8 cellular contexts compared by ENCODE assay signal in the genomic region with DNA sequence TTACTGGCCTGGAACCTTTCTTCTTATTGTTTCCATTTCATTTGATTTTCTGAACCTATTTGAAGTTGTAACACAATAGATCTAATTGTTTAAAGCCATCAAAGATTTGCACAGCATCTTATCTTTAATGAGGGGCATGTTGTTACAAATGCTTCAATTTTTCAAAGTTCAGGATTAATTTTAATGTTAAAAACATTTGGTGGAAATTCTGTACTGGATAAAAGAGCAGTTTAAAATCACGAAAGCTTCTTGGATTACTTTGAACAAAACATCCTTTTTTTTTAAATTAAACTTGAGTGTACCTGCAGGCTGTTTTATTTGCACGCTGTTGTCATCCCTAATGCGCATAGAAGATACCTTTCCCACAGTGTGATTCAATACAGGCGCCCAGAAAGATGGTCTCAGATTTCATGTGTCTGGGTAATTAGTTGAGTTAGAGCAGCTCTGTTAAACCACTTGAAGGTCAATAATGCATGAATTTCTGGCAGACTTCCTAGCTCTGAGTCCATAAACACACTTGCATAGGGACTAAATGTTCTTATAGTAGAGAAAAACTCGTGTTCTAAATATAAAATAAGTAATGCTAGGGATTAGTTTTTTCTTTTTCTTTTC. TPM values are rescaled to one million over a fixed set of nuclear protein-coding genes. Genes with fewer than 3 reads are reported as not detected.
DNase-seq lines count a peak whose midpoint lies in the region; ATAC-seq and TF ChIP-seq lines count a peak whose summit lies in the region.

No MANE protein-coding gene starts in this region.

- peak overlapping the region; percentile 44; the same call in 1 of the 2 replicates for H3K27ac Mint-ChIP-seq in HFFc6

- H3K9me3 Mint-ChIP-seq in HFFc6 = peaks cover 11% of the 10 kb centered on the region

- peaks cover 4% of the 10 kb centered on the region for H3K27me3 ChIP-seq in skeletal muscle satellite cell (ENCODE audit: control insufficient read depth, insufficient read depth, low read length)

- H3K9ac ChIP-seq in skeletal muscle satellite cell (ENCODE audit: low read depth, low read length) = no peak overlapping the region

- TF ChIP-seq CTCF in HFFc6 (IDR thresholded peaks at IDR 0.05) (no peak), foreskin fibroblast (IDR thresholded peaks at IDR 0.05; ENCODE audit: low read depth, low read length) (no peak)

- H3K4me2 ChIP-seq in skeletal muscle satellite cell (ENCODE audit: low read length) = peak overlapping the region; percentile 50

- no peak overlapping the region for H3K4me3 ChIP-seq in foreskin fibroblast (ENCODE audit: low read depth in 1 of 2, low read length in 2 of 2)
- no peak overlapping the region for H3K4me3 ChIP-seq in skeletal muscle satellite cell (ENCODE audit: low read length)

- DNase-seq in HFFc6 (peak; percentile 76), NCI-H774 (lab: John Stamatoyannopoulos, UW) (peak; percentile 90), foreskin fibroblast (peak; percentile 78 to 89), AG08395 (ENCODE audit: low spot score) (no peak), 8988T (no peak)
- DNase-seq in activated CD4-positive, alpha-beta T cell treated with anti-CD3 and anti-CD28 coated beads for 4 hours = no peak

- no peaks in the 10 kb centered on the region; the same call in none of the 2 replicates for H3K27me3 Mint-ChIP-seq in HFFc6 (ENCODE audit: insufficient read depth)

- H3K9me3 ChIP-seq in skeletal muscle satellite cell (replicated peaks; ENCODE audit: low read length) = no peaks in the 10 kb centered on the region

- peaks cover 28% of the 10 kb centered on the region for H3K4me1 Mint-ChIP-seq in HFFc6 (ENCODE audit: low read depth)

- H3K4me3 Mint-ChIP-seq in HFFc6 = no peak overlapping the region; the same call in 1 of the 2 replicates

- H3K36me3 ChIP-seq in skeletal muscle satellite cell (ENCODE audit: insufficient read depth, low read length) = no peaks in the 10 kb centered on the region

- ATAC-seq in GM18873 (IDR thresholded peaks at IDR 0.05; ENCODE audit: low FRiP score, unreplicated experiment) = no peak

- H3K36me3 Mint-ChIP-seq in HFFc6 (ENCODE audit: low read depth) = peaks cover 8% of the 10 kb centered on the region; the same call in 1 of the 2 replicates

- peaks cover 18% of the 10 kb centered on the region for H3K4me1 ChIP-seq in skeletal muscle satellite cell (ENCODE audit: control insufficient read depth, insufficient read depth, low read length)

RNA-seq across cellular contexts. Expression of gene DDX50, which starts 29.3 kb away (rescaled TPM):
- total RNA-seq in HFFc6 (2021; fragmentation: NEBNext Ultra II Directional; extraction: Animal tissue kit (Norgen Biotek cat#: 25700)) = 10 to 100 TPM; 35.6 to 39.4 (median 37.3) TPM
- total RNA-seq in skeletal muscle satellite cell (2012; rRNA removed) = 45.2 and 45.9 TPM in 2 replicates

RNA-seq across cellular contexts. Expression of gene STOX1, which starts 44.5 kb away (rescaled TPM):
- total RNA-seq in HFFc6 (2021; fragmentation: NEBNext Ultra II Directional; extraction: Animal tissue kit (Norgen Biotek cat#: 25700)) = under 1 TPM in 2 of 6 experiments, not detected in 4; 0.09 TPM
- under 0.01 and 0.25 TPM in 2 replicates for total RNA-seq in skeletal muscle satellite cell (2012; rRNA removed)

Comparison
In these comparisons a context has a peak if more than half of its experiments do, and no peak if none do; other contexts are left out.
1. DNase-seq: peak in HFFc6 (single experiment), NCI-H774 (single experiment) and foreskin fibroblast (2 of 2); none in activated CD4-positive, alpha-beta T cell treated with anti-CD3 and anti-CD28 coated beads for 4 hours (0 of 2), AG08395 (single experiment) and 8988T (single experiment).